Comparison of ENCODE assay signal across 21 cellular contexts in the genomic region with DNA sequence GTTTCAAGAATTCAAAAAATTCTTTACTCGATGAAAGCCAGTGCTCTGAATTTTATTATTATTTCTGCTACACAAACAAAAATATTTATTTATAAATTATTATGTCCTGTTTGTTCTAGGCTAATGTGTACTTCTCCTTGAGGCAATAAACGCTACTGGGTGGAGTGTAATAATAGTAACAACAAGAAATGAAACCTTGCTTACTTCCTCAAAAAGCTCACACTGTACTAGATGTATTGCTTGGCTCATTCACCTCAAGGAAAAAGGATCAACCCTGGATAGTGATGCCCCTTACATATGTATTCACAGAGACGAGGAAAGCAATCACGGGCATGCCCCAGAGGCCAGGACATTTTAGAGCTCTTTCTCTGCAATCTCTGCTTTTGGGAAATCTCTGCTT.
"Had no signal": no experiment of that assay in that cellular context is flagged by ENCODE, and none has a peak within 500 bp of the region (broad histone marks: within the 10 kb centered on the region; RNA-seq: fewer than 3 reads in every experiment).

No MANE protein-coding gene starts in this region.

- H3K27ac ChIP-seq: body of pancreas, esophagus muscularis mucosa, neural progenitor cell, psoas muscle, skin epidermis had no signal

- H3K9me3 ChIP-seq: body of pancreas, esophagus muscularis mucosa, psoas muscle had no signal

- H3K27me3 ChIP-seq: body of pancreas, esophagus muscularis mucosa, neural progenitor cell had no signal

- H3K36me3 ChIP-seq: esophagus muscularis mucosa, neural progenitor cell had no signal

- H3K4me3 ChIP-seq: body of pancreas, esophagus muscularis mucosa, neural progenitor cell, psoas muscle, skin epidermis had no signal

- DNase-seq: activated CD4-positive, alpha-beta T cell treated with anti-CD3 and anti-CD28 coated beads, Interleukin-2, amount 10 ng/mL, durations not matched to agents 7 days and 5 days; activated CD8-positive, alpha-beta T cell treated with anti-CD3 and anti-CD28 coated beads, Interleukin-2, amount 10 ng/mL, durations not matched to agents 7 days and 5 days; activated naive CD4-positive, alpha-beta T cell treated with Interleukin-2 at 50 U/mL for 16 hours; activated T-cell treated with anti-CD3 and anti-CD28 coated beads, Interleukin-2, amount 50 U/mL, for 24 hours; body of pancreas; dermis blood vessel endothelial cell; effector memory CD4-positive, alpha-beta T cell; immature natural killer cell; mesenchymal stem cell; naive thymus-derived CD4-positive, alpha-beta T cell; psoas muscle; right cardiac atrium; stimulated activated CD4-positive, alpha-beta T cell treated with anti-CD3 and anti-CD28 coated beads, Interleukin-2, amount 100 ng/mL, for 48 hours; stimulated activated naive CD8-positive, alpha-beta T cell treated with anti-CD3 and anti-CD28 coated beads, Interleukin-15, amount 100 ng/mL, for 72 hours; T1000; trophoblast cell had no signal

- H3K4me1 Mint-ChIP-seq: activated CD4-positive, alpha-beta T cell treated with anti-CD3 and anti-CD28 coated beads, Interleukin-2, amount 10 ng/mL, durations not matched to agents 7 days and 5 days; immature natural killer cell; naive thymus-derived CD4-positive, alpha-beta T cell; stimulated activated naive CD8-positive, alpha-beta T cell treated with anti-CD3 and anti-CD28 coated beads, Interleukin-15, amount 100 ng/mL, for 72 hours had no signal

- H3K27ac Mint-ChIP-seq: activated CD4-positive, alpha-beta T cell treated with anti-CD3 and anti-CD28 coated beads, Interleukin-2, amount 10 ng/mL, durations not matched to agents 7 days and 5 days; activated CD8-positive, alpha-beta T cell treated with anti-CD3 and anti-CD28 coated beads, Interleukin-2, amount 10 ng/mL, durations not matched to agents 7 days and 5 days; activated T-cell treated with anti-CD3 and anti-CD28 coated beads, Interleukin-2, amount 50 U/mL, for 24 hours; activated T-helper 2 cell treated with anti-CD3 and anti-CD28 coated beads, Interferon-gamma antibody, Interleukin-2, Interleukin-4, amounts not matched to agents 10 μg/mL and 5 μg/mL and 100 μg/mL, durations not matched to agents 14 hours and 24 hours and 36 hours; immature natural killer cell; naive thymus-derived CD4-positive, alpha-beta T cell; neural progenitor cell; stimulated activated naive CD8-positive, alpha-beta T cell treated with anti-CD3 and anti-CD28 coated beads, Interleukin-15, amount 100 ng/mL, for 72 hours had no signal

- H3K9ac ChIP-seq: neural progenitor cell had no signal

- FAIRE-seq: endothelial cell of umbilical vein had no signal

- H3K4me2 ChIP-seq: neural progenitor cell had no signal

- H3K9me3 Mint-ChIP-seq: neural progenitor cell had no signal

- H2AFZ ChIP-seq: neural progenitor cell had no signal

- H3K36me3 Mint-ChIP-seq: neural progenitor cell had no signal

- H3K4me1 ChIP-seq: body of pancreas, esophagus muscularis mucosa, psoas muscle had no signal

- H3K27me3 Mint-ChIP-seq: activated CD4-positive, alpha-beta T cell treated with anti-CD3 and anti-CD28 coated beads, Interleukin-2, amount 10 ng/mL, durations not matched to agents 7 days and 5 days; activated T-cell treated with anti-CD3 and anti-CD28 coated beads, Interleukin-2, amount 50 U/mL, for 24 hours; naive thymus-derived CD4-positive, alpha-beta T cell; stimulated activated naive CD8-positive, alpha-beta T cell treated with anti-CD3 and anti-CD28 coated beads, Interleukin-15, amount 100 ng/mL, for 72 hours had no signal

- H3K4me3 Mint-ChIP-seq: activated CD4-positive, alpha-beta T cell treated with anti-CD3 and anti-CD28 coated beads, Interleukin-2, amount 10 ng/mL, durations not matched to agents 7 days and 5 days; activated CD8-positive, alpha-beta T cell treated with anti-CD3 and anti-CD28 coated beads, Interleukin-2, amount 10 ng/mL, durations not matched to agents 7 days and 5 days; activated T-cell treated with anti-CD3 and anti-CD28 coated beads, Interleukin-2, amount 50 U/mL, for 24 hours; immature natural killer cell; naive thymus-derived CD4-positive, alpha-beta T cell; neural progenitor cell; stimulated activated naive CD8-positive, alpha-beta T cell treated with anti-CD3 and anti-CD28 coated beads, Interleukin-15, amount 100 ng/mL, for 72 hours had no signal
